ENCODE assay signal across 30 cellular contexts in the genomic region with DNA sequence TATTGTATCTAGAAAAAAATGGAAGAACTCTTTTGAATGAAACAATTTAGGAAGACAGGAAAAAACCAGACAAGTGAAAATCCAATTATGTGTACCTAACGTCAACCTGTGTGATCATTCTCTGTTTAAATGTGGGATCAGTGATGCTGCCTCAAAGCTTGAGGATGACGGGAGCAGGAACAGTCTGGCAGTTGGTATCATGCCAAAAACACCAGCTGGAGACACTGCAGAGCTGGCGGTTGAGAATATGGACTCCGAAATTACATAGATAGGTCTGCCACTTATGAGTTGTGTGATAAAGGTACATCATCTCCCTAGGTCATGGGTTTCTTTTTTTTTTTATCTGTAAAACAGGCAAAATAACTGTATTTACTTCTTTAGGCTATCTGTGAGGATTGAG.
DNase-seq lines count a peak whose midpoint lies in the region; ATAC-seq and TF ChIP-seq lines count a peak whose summit lies in the region.
"Had no signal": no experiment of that assay in that cellular context is flagged by ENCODE, and none has a peak within 500 bp of the region (broad histone marks: within the 10 kb centered on the region; RNA-seq: fewer than 3 reads in every experiment).

No MANE protein-coding gene starts in this region.

- no peak overlapping the region for H3K4me3 ChIP-seq in smooth muscle cell
- H3K4me3 ChIP-seq in left ventricle myocardium inferior = no peak overlapping the region
- H3K4me3 ChIP-seq: A549; BLaER1 treated with 17β-estradiol and CSF1 and Interleukin-3, amounts not matched to agents 10 nM and 100 nM; esophagus muscularis mucosa; gastrocnemius medialis; K562; lung; MG63; neural progenitor cell; sigmoid colon; SJSA1 had no signal

- H3K27me3 ChIP-seq in smooth muscle cell (ENCODE audit: low read depth) (no peaks in the 10 kb centered on the region), left ventricle myocardium inferior (ENCODE audit: low read depth) (no peaks in the 10 kb centered on the region)
- H3K27me3 ChIP-seq: BLaER1 treated with 17β-estradiol and CSF1 and Interleukin-3, amounts not matched to agents 10 nM and 100 nM; esophagus muscularis mucosa; gastrocnemius medialis; MG63; neural progenitor cell; sigmoid colon; SJSA1 had no signal

- no peaks in the 10 kb centered on the region for H3K36me3 Mint-ChIP-seq in activated CD8-positive, alpha-beta T cell treated with anti-CD3 and anti-CD28 coated beads for 36 hours (ENCODE audit: low read depth)
- H3K36me3 Mint-ChIP-seq: neural progenitor cell, type B pancreatic cell had no signal

- no peaks in the 10 kb centered on the region for H3K9me3 Mint-ChIP-seq in activated CD8-positive, alpha-beta T cell treated with anti-CD3 and anti-CD28 coated beads for 36 hours
- H3K9me3 Mint-ChIP-seq: neural progenitor cell, type B pancreatic cell had no signal

- DNase-seq in NCI-H2081 (lab: John Stamatoyannopoulos, UW) (peak; percentile 1 to 67), NCI-H2081 treated with DMSO at 0.1 percent for 48 hours (lab: John Stamatoyannopoulos, UW) (no peak), NCI-H2171 (lab: John Stamatoyannopoulos, UW) (peak; percentile 55), smooth muscle cell (lab: John Stamatoyannopoulos, UW; ENCODE audit: unreplicated experiment) (no peak), left ventricle myocardium inferior (no peak)
- no peak for DNase-seq in activated CD8-positive, alpha-beta T cell treated with anti-CD3 and anti-CD28 coated beads for 36 hours
- DNase-seq: activated CD4-positive, alpha-beta T cell treated with anti-CD3 and anti-CD28 coated beads, Interleukin-2, amount 50 U/mL, for 1 hour; activated CD8-positive, alpha-beta memory T cell treated with anti-CD3 and anti-CD28 coated beads, Interleukin-2, amount 50 U/mL, for 4 hours; activated effector memory CD4-positive, alpha-beta T cell treated with Interleukin-2 at 50 U/mL for 16 hours; effector CD8-positive, alpha-beta T cell; gastrocnemius medialis; islet precursor cell; MG63; NCI-H146; NCI-H526 treated with DMSO at 0.1 percent for 48 hours; sigmoid colon; stimulated activated CD8-positive, alpha-beta memory T cell treated with anti-CD3 and anti-CD28 coated beads, Interleukin-4, amount 100 ng/mL, for 48 hours; T-helper 2 cell; WERI-Rb-1 had no signal

- POLR2A ChIA-PET in activated CD8-positive, alpha-beta T cell treated with anti-CD3 and anti-CD28 coated beads for 36 hours (lab: Charles Lee) = no interaction called here

- H3K27ac ChIP-seq in VCaP (peak overlapping the region; percentile 68), smooth muscle cell (ENCODE audit: low read depth) (no peak overlapping the region), left ventricle myocardium inferior (replicated peaks) (no peak overlapping the region)
- H3K27ac ChIP-seq: A549; BLaER1 treated with 17β-estradiol and CSF1 and Interleukin-3, amounts not matched to agents 10 nM and 100 nM; esophagus muscularis mucosa; gastrocnemius medialis; neural progenitor cell; sigmoid colon; SJSA1; WERI-Rb-1 had no signal

- no peak overlapping the region for H3K4me3 Mint-ChIP-seq in activated CD8-positive, alpha-beta T cell treated with anti-CD3 and anti-CD28 coated beads for 36 hours
- H3K4me3 Mint-ChIP-seq: neural progenitor cell, type B pancreatic cell had no signal

- 91% methylated on average over 4 of the region's 4 CpGs for WGBS in smooth muscle cell (ENCODE audit: low lambda C conversion rate)

- no peaks in the 10 kb centered on the region for H3K4me1 ChIP-seq in smooth muscle cell (ENCODE audit: low read depth)
- no peaks in the 10 kb centered on the region for H3K4me1 ChIP-seq in left ventricle myocardium inferior
- H3K4me1 ChIP-seq: A549; BLaER1 treated with 17β-estradiol and CSF1 and Interleukin-3, amounts not matched to agents 10 nM and 100 nM; esophagus muscularis mucosa; gastrocnemius medialis; neural progenitor cell; sigmoid colon; SJSA1 had no signal

- H3K27me3 Mint-ChIP-seq in activated CD8-positive, alpha-beta T cell treated with anti-CD3 and anti-CD28 coated beads for 36 hours = peaks cover 4% of the 10 kb centered on the region
- H3K27me3 Mint-ChIP-seq: progenitor cell of endocrine pancreas, type B pancreatic cell had no signal

- H4K20me1 ChIP-seq in smooth muscle cell (ENCODE audit: low read depth) = no peaks in the 10 kb centered on the region
- H4K20me1 ChIP-seq: BLaER1 treated with 17β-estradiol and CSF1 and Interleukin-3, amounts not matched to agents 10 nM and 100 nM had no signal

- no peaks in the 10 kb centered on the region for H3K4me1 Mint-ChIP-seq in activated CD8-positive, alpha-beta T cell treated with anti-CD3 and anti-CD28 coated beads for 36 hours (ENCODE audit: low read depth)
- H3K4me1 Mint-ChIP-seq: neural progenitor cell had no signal

- H3K9ac ChIP-seq in smooth muscle cell (ENCODE audit: low read depth) = no peak overlapping the region
- H3K9ac ChIP-seq: BLaER1 treated with 17β-estradiol and CSF1 and Interleukin-3, amounts not matched to agents 10 nM and 100 nM; neural progenitor cell had no signal

- intact Hi-C loops in activated CD8-positive, alpha-beta T cell treated with anti-CD3 and anti-CD28 coated beads for 36 hours (cut with micrococcal nuclease) = no loop called here
- intact Hi-C loops in left ventricle myocardium inferior (cut with micrococcal nuclease) = no loop called here

- H3K79me2 ChIP-seq in smooth muscle cell (ENCODE audit: low read depth) = no peaks in the 10 kb centered on the region

- ATAC-seq in GM18517 (IDR thresholded peaks at IDR 0.05; ENCODE audit: unreplicated experiment) = no peak
- no peak for ATAC-seq in activated CD8-positive, alpha-beta T cell treated with anti-CD3 and anti-CD28 coated beads for 36 hours
- ATAC-seq: A549, gastrocnemius medialis, K562 had no signal

- peak overlapping the region; percentile 12 for H3K4me2 ChIP-seq in smooth muscle cell
- H3K4me2 ChIP-seq: A549; BLaER1 treated with 17β-estradiol and CSF1 and Interleukin-3, amounts not matched to agents 10 nM and 100 nM; neural progenitor cell had no signal

- H3F3A ChIP-seq in smooth muscle cell (ENCODE audit: low read depth) = no peaks in the 10 kb centered on the region

- H3K9me3 ChIP-seq in smooth muscle cell (replicated peaks; ENCODE audit: low read depth) (no peaks in the 10 kb centered on the region), left ventricle myocardium inferior (replicated peaks) (no peaks in the 10 kb centered on the region)
- H3K9me3 ChIP-seq: A549; BLaER1 treated with 17β-estradiol and CSF1 and Interleukin-3, amounts not matched to agents 10 nM and 100 nM; esophagus muscularis mucosa; gastrocnemius medialis; MG63; sigmoid colon had no signal

- no peak overlapping the region for H2AFZ ChIP-seq in smooth muscle cell (ENCODE audit: low read depth)
- H2AFZ ChIP-seq: neural progenitor cell had no signal

- H3K36me3 ChIP-seq in smooth muscle cell (ENCODE audit: low read depth) (no peaks in the 10 kb centered on the region), left ventricle myocardium inferior (no peaks in the 10 kb centered on the region)
- H3K36me3 ChIP-seq: BLaER1 treated with 17β-estradiol and CSF1 and Interleukin-3, amounts not matched to agents 10 nM and 100 nM; esophagus muscularis mucosa; gastrocnemius medialis; MG63; neural progenitor cell; sigmoid colon; SJSA1; WERI-Rb-1 had no signal

- no peak overlapping the region for H3K27ac Mint-ChIP-seq in activated CD8-positive, alpha-beta T cell treated with anti-CD3 and anti-CD28 coated beads for 36 hours
- H3K27ac Mint-ChIP-seq: neural progenitor cell, progenitor cell of endocrine pancreas, type B pancreatic cell had no signal

- TF ChIP-seq CTCF in VCaP (conservative IDR thresholded peaks at IDR 0.05) (no peak), smooth muscle cell (IDR thresholded peaks at IDR 0.05; ENCODE audit: borderline replicate concordance, insufficient read depth, poor library complexity, severe bottlenecking) (no peak), left ventricle myocardium inferior (IDR thresholded peaks at IDR 0.05; ENCODE audit: borderline replicate concordance) (no peak)
- no peak for TF ChIP-seq CTCF in activated CD8-positive, alpha-beta T cell treated with anti-CD3 and anti-CD28 coated beads for 36 hours (IDR thresholded peaks at IDR 0.05)

- CTCF ChIA-PET in activated CD8-positive, alpha-beta T cell treated with anti-CD3 and anti-CD28 coated beads for 36 hours (lab: Charles Lee) = no interaction called here

Comparison
In these comparisons a context has a peak if more than half of its experiments do, and no peak if none do; other contexts are left out.
1. DNase-seq: peak in NCI-H2081 (2 of 2) and NCI-H2171 (single experiment); none in NCI-H2081 treated with DMSO at 0.1 percent for 48 hours (single experiment), smooth muscle cell (single experiment), activated CD8-positive, alpha-beta T cell treated with anti-CD3 and anti-CD28 coated beads for 36 hours (single experiment) and left ventricle myocardium inferior (single experiment).